In the genomic region with DNA sequence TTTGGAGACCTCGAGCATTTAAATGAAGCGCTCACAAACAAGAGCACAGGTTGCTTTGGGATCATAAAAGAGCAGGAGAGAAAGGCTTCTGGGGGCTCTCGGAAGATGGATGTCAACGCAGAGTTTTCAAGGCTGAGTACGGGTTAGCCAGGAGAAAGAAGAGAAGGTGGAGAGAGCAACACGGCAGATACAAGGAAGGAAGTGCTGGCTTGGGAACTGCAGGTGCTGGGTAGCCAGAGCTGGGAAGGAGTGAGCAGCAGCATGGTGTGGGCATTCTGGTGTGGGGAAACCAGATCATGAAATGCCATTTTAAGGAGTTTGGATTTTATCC, we compare ENCODE assay signal across 8 cellular contexts. TPM values are rescaled to one million over a fixed set of nuclear protein-coding genes. Genes with fewer than 3 reads are reported as not detected.
DNase-seq lines count a peak whose midpoint lies in the region; ATAC-seq and TF ChIP-seq lines count a peak whose summit lies in the region.

No MANE protein-coding gene starts in this region.

- H3K36me3 Mint-ChIP-seq in activated T-cell treated with anti-CD3 and anti-CD28 coated beads, Interleukin-2, amount 50 U/mL, for 24 hours (ENCODE audit: low read depth) = peaks cover 20% of the 10 kb centered on the region

- H3K4me3 ChIP-seq in adrenal gland = peak overlapping the region; percentile 25 to 90 (median 50)
- peak overlapping the region; percentile 75 to 98 for H3K4me3 ChIP-seq in tibial artery

- H3K27me3 ChIP-seq in adrenal gland (no peaks in the 10 kb centered on the region), tibial artery (no peaks in the 10 kb centered on the region)

- 0 to 5% (median 1%) methylated on average over 6 of the region's 6 CpGs for WGBS in adrenal gland, 4 donors

- H3K36me3 ChIP-seq in adrenal gland (replicated peaks in 1 of 2) (no peaks in the 10 kb centered on the region), tibial artery (no peaks in the 10 kb centered on the region)

- no peaks in the 10 kb centered on the region for H3K9me3 Mint-ChIP-seq in activated T-cell treated with anti-CD3 and anti-CD28 coated beads, Interleukin-2, amount 50 U/mL, for 24 hours

- peak overlapping the region; percentile 89 for H3K4me3 Mint-ChIP-seq in activated T-cell treated with anti-CD3 and anti-CD28 coated beads, Interleukin-2, amount 50 U/mL, for 24 hours

- peaks cover 34% of the 10 kb centered on the region for H3K4me1 Mint-ChIP-seq in activated T-cell treated with anti-CD3 and anti-CD28 coated beads, Interleukin-2, amount 50 U/mL, for 24 hours (ENCODE audit: low read depth)

- H3K27ac Mint-ChIP-seq in activated T-cell treated with anti-CD3 and anti-CD28 coated beads, Interleukin-2, amount 50 U/mL, for 24 hours = peak overlapping the region; percentile 91

- DNase-seq in activated T-cell treated with anti-CD3 and anti-CD28 coated beads, Interleukin-2, amount 50 U/mL, for 24 hours = no peak
- no peak for DNase-seq in activated T-cell treated with anti-CD3 and anti-CD28 coated beads, Interleukin-2, amount 50 U/mL, for 48 hours
- no peak for DNase-seq in adrenal gland
- DNase-seq in left lobe of liver (ENCODE audit: low spot score) = no peak
- no peak for DNase-seq in tibial artery
- DNase-seq in LoVo (ENCODE audit: low spot score) = no peak

- intact Hi-C loops in adrenal gland (cut with DNase I) = no loop called here
- intact Hi-C loops in tibial artery (cut with DNase I; ENCODE audit: low total_unique reads) = no loop called here

- ATAC-seq in left lobe of liver (peak; percentile 14), HG02938 (IDR thresholded peaks at IDR 0.05; ENCODE audit: unreplicated experiment) (no peak), HG03039 (IDR thresholded peaks at IDR 0.05; ENCODE audit: unreplicated experiment) (no peak)

- TF ChIP-seq POLR2A in adrenal gland (IDR thresholded peaks at IDR 0.05) = no peak

- H3K4me1 ChIP-seq in adrenal gland (replicated peaks in 1 of 2) (peaks cover 0 to 18% of the 10 kb centered on the region in 2 donors), tibial artery (peaks cover 0 to 23% (median 13%) of the 10 kb centered on the region in 4 donors)

- H3K9me3 ChIP-seq in adrenal gland (replicated peaks in 1 of 3) (no peaks in the 10 kb centered on the region), tibial artery (no peaks in the 10 kb centered on the region)

- TF ChIP-seq CTCF in adrenal gland (IDR thresholded peaks at IDR 0.05) = no peak
- TF ChIP-seq CTCF in tibial artery (IDR thresholded peaks at IDR 0.05) = no peak

- no peaks in the 10 kb centered on the region for H3K27me3 Mint-ChIP-seq in activated T-cell treated with anti-CD3 and anti-CD28 coated beads, Interleukin-2, amount 50 U/mL, for 24 hours

- peak overlapping the region; percentile 39 to 92 (median 53) for H3K27ac ChIP-seq in adrenal gland
- H3K27ac ChIP-seq in tibial artery = peak overlapping the region; percentile 83 to 88

RNA-seq across cellular contexts. Expression of a gene that starts 0.6 kb away (rescaled TPM):
- total RNA-seq in adrenal gland = 10 to 100 TPM; 19.7 to 43.8 (median 22.5) TPM
- polyA plus RNA-seq in adrenal gland = 10 to 100 TPM in 2 of 3 donors, 1 to 10 TPM in 1; 7.7 to 22.7 (median 13.4) TPM
- 7.5 TPM for total RNA-seq in left lobe of liver

RNA-seq across cellular contexts. Expression of a gene that starts 12.4 kb away (rescaled TPM):
- total RNA-seq in adrenal gland = 10 to 100 TPM; 12.5 to 57.3 (median 45.6) TPM
- polyA plus RNA-seq in adrenal gland = 10 to 100 TPM; 10.1 to 70.4 (median 12.3) TPM
- total RNA-seq in left lobe of liver = 17.1 TPM

RNA-seq across cellular contexts. Expression of a gene that starts 53.8 kb away (rescaled TPM):
- total RNA-seq in adrenal gland (10 to 100 TPM; 29.6 to 54.9 (median 43.7) TPM), left lobe of liver (19.2 TPM)
- 10 to 100 TPM in 1 of 3 donors, 1 to 10 TPM in 2; 7.4 to 39.2 (median 9.7) TPM for polyA plus RNA-seq in adrenal gland
